Comparison of ENCODE assay signal across 1 cellular context in the genomic region with DNA sequence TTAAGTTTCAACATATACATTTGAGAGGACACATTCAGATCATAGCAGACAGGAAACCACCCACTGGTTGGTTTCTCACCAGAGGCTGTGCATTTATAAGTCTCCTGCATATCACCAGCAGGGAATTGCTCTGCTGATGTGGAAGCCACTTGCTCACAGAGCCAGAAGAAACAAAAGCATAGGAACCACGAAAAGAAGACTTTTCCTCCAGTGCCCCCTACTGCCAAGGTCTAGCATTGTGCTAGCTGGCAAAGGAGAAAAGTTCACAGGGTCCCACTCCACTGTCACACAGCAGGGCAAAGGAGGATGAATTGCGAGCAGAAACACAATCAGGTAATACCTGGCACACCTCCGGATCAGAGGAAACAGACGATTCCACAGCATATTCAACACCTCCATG.
TF ChIP-seq lines count a peak whose summit lies in the region.

No MANE protein-coding gene starts in this region.

TF ChIP-seq in WTC11, 78 proteins besides CTCF, POLR2A, EP300 and RAD21 (continued from another document):
- TF ChIP-seq, protein P1, sequence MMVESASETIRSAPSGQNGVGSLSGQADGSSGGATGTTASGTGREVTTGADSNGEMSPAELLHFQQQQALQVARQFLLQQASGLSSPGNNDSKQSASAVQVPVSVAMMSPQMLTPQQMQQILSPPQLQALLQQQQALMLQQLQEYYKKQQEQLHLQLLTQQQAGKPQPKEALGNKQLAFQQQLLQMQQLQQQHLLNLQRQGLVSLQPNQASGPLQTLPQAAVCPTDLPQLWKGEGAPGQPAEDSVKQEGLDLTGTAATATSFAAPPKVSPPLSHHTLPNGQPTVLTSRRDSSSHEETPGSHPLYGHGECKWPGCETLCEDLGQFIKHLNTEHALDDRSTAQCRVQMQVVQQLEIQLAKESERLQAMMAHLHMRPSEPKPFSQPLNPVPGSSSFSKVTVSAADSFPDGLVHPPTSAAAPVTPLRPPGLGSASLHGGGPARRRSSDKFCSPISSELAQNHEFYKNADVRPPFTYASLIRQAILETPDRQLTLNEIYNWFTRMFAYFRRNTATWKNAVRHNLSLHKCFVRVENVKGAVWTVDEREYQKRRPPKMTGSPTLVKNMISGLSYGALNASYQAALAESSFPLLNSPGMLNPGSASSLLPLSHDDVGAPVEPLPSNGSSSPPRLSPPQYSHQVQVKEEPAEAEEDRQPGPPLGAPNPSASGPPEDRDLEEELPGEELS (CRISPR knock-in tag; IDR thresholded peaks at IDR 0.05), result no peak
- TF ChIP-seq, protein P2, sequence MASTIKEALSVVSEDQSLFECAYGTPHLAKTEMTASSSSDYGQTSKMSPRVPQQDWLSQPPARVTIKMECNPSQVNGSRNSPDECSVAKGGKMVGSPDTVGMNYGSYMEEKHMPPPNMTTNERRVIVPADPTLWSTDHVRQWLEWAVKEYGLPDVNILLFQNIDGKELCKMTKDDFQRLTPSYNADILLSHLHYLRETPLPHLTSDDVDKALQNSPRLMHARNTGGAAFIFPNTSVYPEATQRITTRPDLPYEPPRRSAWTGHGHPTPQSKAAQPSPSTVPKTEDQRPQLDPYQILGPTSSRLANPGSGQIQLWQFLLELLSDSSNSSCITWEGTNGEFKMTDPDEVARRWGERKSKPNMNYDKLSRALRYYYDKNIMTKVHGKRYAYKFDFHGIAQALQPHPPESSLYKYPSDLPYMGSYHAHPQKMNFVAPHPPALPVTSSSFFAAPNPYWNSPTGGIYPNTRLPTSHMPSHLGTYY (CRISPR knock-in tag; IDR thresholded peaks at IDR 0.05), result no peak
- TF ChIP-seq JAZF1 (CRISPR knock-in tag; IDR thresholded peaks at IDR 0.05) (no peak), ZNF219 (CRISPR knock-in tag; IDR thresholded peaks at IDR 0.05; ENCODE audit: borderline replicate concordance) (no peak), ZNF317 (CRISPR knock-in tag; IDR thresholded peaks at IDR 0.05; ENCODE audit: borderline replicate concordance, low read depth) (no peak), OVOL2 (CRISPR knock-in tag; IDR thresholded peaks at IDR 0.05; ENCODE audit: borderline replicate concordance) (no peak), NR1H2 (CRISPR knock-in tag; IDR thresholded peaks at IDR 0.05) (no peak), ZNF121 (CRISPR knock-in tag; IDR thresholded peaks at IDR 0.05) (no peak), ZNF671 (CRISPR knock-in tag; IDR thresholded peaks at IDR 0.05) (no peak), EMX1 (CRISPR knock-in tag; IDR thresholded peaks at IDR 0.05) (no peak)
